In the genomic region with DNA sequence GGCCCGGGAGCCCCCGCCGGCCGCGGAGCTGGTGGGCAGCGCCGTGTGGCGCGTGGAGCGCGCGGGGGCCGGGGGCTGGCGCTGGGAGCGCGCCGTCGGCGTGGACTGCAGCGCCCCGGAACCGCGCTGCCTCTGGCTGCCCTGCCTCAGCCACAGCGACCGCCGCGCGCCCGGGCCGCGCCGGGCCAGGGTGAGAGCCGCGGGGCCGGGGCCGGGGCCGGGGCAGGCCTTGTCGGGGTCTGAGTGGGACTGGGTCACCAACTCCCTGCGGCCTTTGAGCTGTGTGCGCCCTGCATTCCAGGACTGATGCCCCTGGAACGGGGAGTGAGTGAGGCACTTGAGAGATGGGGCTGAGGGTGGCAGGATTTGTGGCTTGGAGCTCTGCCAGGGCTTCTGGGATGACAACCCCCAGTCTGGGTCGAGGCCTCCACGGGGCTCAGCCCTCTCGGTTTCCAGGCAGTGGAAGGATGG, we compare ENCODE assay signal across 10 cellular contexts. TPM values are rescaled to one million over a fixed set of nuclear protein-coding genes. Genes with fewer than 3 reads are reported as not detected.
DNase-seq lines count a peak whose midpoint lies in the region; FAIRE-seq and TF ChIP-seq lines count a peak whose summit lies in the region.
"Had no signal": no experiment of that assay in that cellular context is flagged by ENCODE, and none has a peak within 500 bp of the region (broad histone marks: within the 10 kb centered on the region; RNA-seq: fewer than 3 reads in every experiment).

No MANE protein-coding gene starts in this region.

- DNase-seq in D341Med (ENCODE audit: low spot score) (peak; percentile 57), NCI-H69 (lab: John Stamatoyannopoulos, UW) (peak; percentile 44), endothelial cell of umbilical vein (ENCODE audit: low read depth, low spot score) (no peak), neural progenitor cell (ENCODE audit: low spot score) (peak; percentile 45), medulla oblongata (ENCODE audit: extremely low spot score) (no peak), iPS-NIHi7 (ENCODE audit: extremely low spot score) (no peak), NCI-H748 treated with DMSO at 0.1 percent for 48 hours (lab: John Stamatoyannopoulos, UW) (no peak)
- DNase-seq in stimulated activated CD8-positive, alpha-beta memory T cell treated with anti-CD3 and anti-CD28 coated beads, Interleukin-4, amount 100 ng/mL, for 48 hours, result no peak
- DNase-seq: stimulated activated naive CD4-positive, alpha-beta T cell treated with Interleukin-2 at 50 U/mL for 16 hours had no signal

- no TSS peak for BruUV-seq in endothelial cell of umbilical vein (replicated peaks; lab: Mats Ljungman, UMichigan)

- H3K9me3 ChIP-seq in endothelial cell of umbilical vein (replicated peaks; ENCODE audit: control insufficient read depth, insufficient read depth, low read length) (no peaks in the 10 kb centered on the region), neural progenitor cell (ENCODE audit: low read depth) (no peaks in the 10 kb centered on the region)

- no peak for TF ChIP-seq POLR2A in endothelial cell of umbilical vein (IDR thresholded peaks at IDR 0.05; ENCODE audit: low read depth, low read length)

- no peak for FAIRE-seq in endothelial cell of umbilical vein (lab: Jason Lieb, UNC)
- FAIRE-seq: GM18507 had no signal

- H2AFZ ChIP-seq in endothelial cell of umbilical vein (ENCODE audit: low read depth, low read length), result no peak overlapping the region
- no peak overlapping the region for H2AFZ ChIP-seq in neural progenitor cell (replicated peaks)

- H3K27me3 ChIP-seq in endothelial cell of umbilical vein (ENCODE audit: control insufficient read depth in 2 of 2, insufficient read depth in 2 of 2, low read length in 2 of 2) (no peaks in the 10 kb centered on the region), neural progenitor cell (peaks cover 10% of the 10 kb centered on the region)

- intact Hi-C loops in endothelial cell of umbilical vein (cut with micrococcal nuclease), result no loop called here

- peak overlapping the region; percentile 48 to 57 (median 53) for H3K4me3 ChIP-seq in endothelial cell of umbilical vein (replicated peaks in 1 of 3; ENCODE audit: insufficient read depth in 1 of 3, low read depth in 1 of 3, low read length in 3 of 3)
- H3K4me3 ChIP-seq in neural progenitor cell, result peak overlapping the region; percentile 47

- H3K36me3 ChIP-seq in endothelial cell of umbilical vein (ENCODE audit: control insufficient read depth in 2 of 2, extremely low read depth in 1 of 2, insufficient read depth in 2 of 2, low read length in 2 of 2), result peaks cover under 1 to 17% of the 10 kb centered on the region in 2 experiments
- H3K36me3 ChIP-seq in neural progenitor cell, result no peaks in the 10 kb centered on the region

- H3K9ac ChIP-seq in endothelial cell of umbilical vein (replicated peaks; ENCODE audit: extremely low read depth, insufficient read depth, low read length) (peak overlapping the region; percentile 62), neural progenitor cell (no peak overlapping the region)

- H3K4me3 Mint-ChIP-seq in neural progenitor cell, result peak overlapping the region; percentile 61

- H3K9me3 Mint-ChIP-seq in neural progenitor cell, result no peaks in the 10 kb centered on the region

- H3K27ac Mint-ChIP-seq in neural progenitor cell, result peak overlapping the region; percentile 63

- dilution Hi-C loops in endothelial cell of umbilical vein (cut with MboI; ENCODE audit: extremely low pct_ligation_motif_present, low sequenced_read_pairs), result no loop called here

- H4K20me1 ChIP-seq in endothelial cell of umbilical vein (replicated peaks; ENCODE audit: control insufficient read depth, extremely low read depth, insufficient read depth, low read length), result no peaks in the 10 kb centered on the region
- no peaks in the 10 kb centered on the region for H4K20me1 ChIP-seq in neural progenitor cell (ENCODE audit: low read depth)

- H3K4me1 ChIP-seq in endothelial cell of umbilical vein (ENCODE audit: control insufficient read depth, extremely low read depth, insufficient read depth, low read length) (peaks cover 59% of the 10 kb centered on the region), neural progenitor cell (peaks cover 65% of the 10 kb centered on the region)

- H3K4me1 Mint-ChIP-seq in neural progenitor cell, result peaks cover 67% of the 10 kb centered on the region

- no peaks in the 10 kb centered on the region for H3K9me1 ChIP-seq in endothelial cell of umbilical vein (replicated peaks; ENCODE audit: control insufficient read depth, extremely low read depth, insufficient read depth, low read length)

- peaks cover 44% of the 10 kb centered on the region for H3K27me3 Mint-ChIP-seq in neural progenitor cell (ENCODE audit: insufficient read depth, low read depth)

- H3K27ac ChIP-seq in endothelial cell of umbilical vein (ENCODE audit: insufficient read depth, low read depth, low read length) (peak overlapping the region; percentile 45), neural progenitor cell (no peak overlapping the region)

- peaks cover 79% of the 10 kb centered on the region for H3K79me2 ChIP-seq in endothelial cell of umbilical vein (ENCODE audit: control insufficient read depth, insufficient read depth, low read length)
- peaks cover 22% of the 10 kb centered on the region for H3K79me2 ChIP-seq in neural progenitor cell (ENCODE audit: low read depth)

- H3F3A ChIP-seq in neural progenitor cell (ENCODE audit: low read depth), result peaks cover 47% of the 10 kb centered on the region

- CTCF ChIA-PET in endothelial cell of umbilical vein (lab: Charles Lee), result interaction anchor here (0.8 to 3.2 kb wide), 3 partner anchors 10 to 31 kb away, joined by 3 to 21 read pairs (median 13); no protein-coding TSS in a partner anchor

- H3K36me3 Mint-ChIP-seq in neural progenitor cell, result peaks cover 2% of the 10 kb centered on the region

- H3K4me2 ChIP-seq in endothelial cell of umbilical vein (ENCODE audit: insufficient read depth, low read length), result peak overlapping the region; percentile 77
- H3K4me2 ChIP-seq in neural progenitor cell, result peak overlapping the region; percentile 77

- POLR2A ChIA-PET in endothelial cell of umbilical vein (lab: Charles Lee), result no interaction called here

- TF ChIP-seq CTCF in endothelial cell of umbilical vein (IDR thresholded peaks at IDR 0.05; ENCODE audit: extremely low read depth in 1 of 2, insufficient read depth in 1 of 2, low read depth in 1 of 2, low read length in 2 of 2) (no peak), neural progenitor cell (IDR thresholded peaks at IDR 0.05) (no peak)

TF ChIP-seq in endothelial cell of umbilical vein, 7 proteins besides CTCF, POLR2A, EP300 and RAD21:
- TF ChIP-seq EZH2 (IDR thresholded peaks at IDR 0.05; ENCODE audit: borderline replicate concordance, low read depth, low read length, severe bottlenecking), result no peak
- no peak for TF ChIP-seq MYC (IDR thresholded peaks at IDR 0.05; ENCODE audit: low read depth, low read length)
- TF ChIP-seq JUN (IDR thresholded peaks at IDR 0.05; ENCODE audit: borderline replicate concordance, insufficient read depth, insufficient read length, low read depth), result no peak
- TF ChIP-seq POLR2AphosphoS5 (IDR thresholded peaks at IDR 0.05; ENCODE audit: insufficient read depth, low read depth, low read length), result no peak
- no peak for TF ChIP-seq FOS (IDR thresholded peaks at IDR 0.05; ENCODE audit: borderline replicate concordance, insufficient read depth, low read length)
- TF ChIP-seq, protein P1, sequence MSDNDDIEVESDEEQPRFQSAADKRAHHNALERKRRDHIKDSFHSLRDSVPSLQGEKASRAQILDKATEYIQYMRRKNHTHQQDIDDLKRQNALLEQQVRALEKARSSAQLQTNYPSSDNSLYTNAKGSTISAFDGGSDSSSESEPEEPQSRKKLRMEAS (IDR thresholded peaks at IDR 0.05; ENCODE audit: insufficient read depth, insufficient read length), result no peak
- TF ChIP-seq GATA2 (IDR thresholded peaks at IDR 0.05; ENCODE audit: insufficient read depth, insufficient read length, low read depth, low read length), result no peak

RNA-seq across cellular contexts. Expression of gene ARHGAP23, which starts 25.7 kb away (rescaled TPM):
- total RNA-seq in endothelial cell of umbilical vein (152 and 190 TPM in 2 replicates), neural progenitor cell (ENCODE audit: low replicate concordance) (6.1 and 14.2 TPM in 2 replicates)
- 22.3 and 25.4 TPM in 2 replicates for polyA plus RNA-seq in endothelial cell of umbilical vein
- polyA plus RNA-seq in endothelial cell of umbilical vein (2011; cell fraction: cytosol; rRNA removed), result 22.9 and 25.3 TPM in 2 replicates
- 53.1 and 59.2 TPM in 2 replicates for polyA plus RNA-seq in endothelial cell of umbilical vein (2011; cell fraction: nucleus; rRNA removed)
- 49.6 and 59.2 TPM in 2 replicates for polyA plus RNA-seq in endothelial cell of umbilical vein (2012)
- 42.0 and 76.2 TPM in 2 replicates for polyA minus RNA-seq in endothelial cell of umbilical vein
- 23.5 TPM for polyA minus RNA-seq in endothelial cell of umbilical vein (2011; cell fraction: cytosol; rRNA and poly(A)+ RNA removed)
- polyA minus RNA-seq in endothelial cell of umbilical vein (2011; cell fraction: nucleus; rRNA and poly(A)+ RNA removed), result 63.5 and 75.4 TPM in 2 replicates

Comparison
In these comparisons a context has a peak if more than half of its experiments do, and no peak if none do; other contexts are left out.
1. DNase-seq: peak in D341Med (single experiment), NCI-H69 (single experiment) and neural progenitor cell (single experiment); none in endothelial cell of umbilical vein (single experiment), medulla oblongata (single experiment), iPS-NIHi7 (single experiment), stimulated activated CD8-positive, alpha-beta memory T cell treated with anti-CD3 and anti-CD28 coated beads, Interleukin-4, amount 100 ng/mL, for 48 hours (single experiment) and NCI-H748 treated with DMSO at 0.1 percent for 48 hours (single experiment).
2. RNA of gene ARHGAP23, which starts 25.7 kb away (total RNA-seq): 152 to 190 TPM in endothelial cell of umbilical vein; 6.1 to 14.2 TPM in neural progenitor cell; every median in the first group is over 10 times any median in the second.